In genomic region chr7:111878788-111879187, GRCh38 we compare ENCODE assay signal across 1 cellular context.
TF ChIP-seq lines count a peak whose summit lies in the region.

No MANE protein-coding gene starts in this region.

TF ChIP-seq in GM23338, 12 proteins besides CTCF, POLR2A, EP300 and RAD21 (continued from another document):
- TF ChIP-seq REST (IDR thresholded peaks at IDR 0.05; ENCODE audit: unreplicated experiment) (no peak), ZNF462 (CRISPR knock-in tag; IDR thresholded peaks at IDR 0.05) (no peak)
